8 cellular contexts compared by ENCODE assay signal in genomic region chr12:109996483-109996853, GRCh38. TPM values are rescaled to one million over a fixed set of nuclear protein-coding genes. Genes with fewer than 3 reads are reported as not detected.
DNase-seq lines count a peak whose midpoint lies in the region; ATAC-seq and TF ChIP-seq lines count a peak whose summit lies in the region.

No MANE protein-coding gene starts in this region.

- H3K4me3 Mint-ChIP-seq in activated naive CD4-positive, alpha-beta T cell treated with anti-CD3 and anti-CD28 coated beads, Interleukin-2, amount 50 U/mL, for 24 hours, result peak overlapping the region; percentile 89
- H3K4me3 Mint-ChIP-seq in brain (peak overlapping the region; percentile 87 to 99 (median 94)), memory B cell (peak overlapping the region; percentile 89), type B pancreatic cell (peak overlapping the region; percentile 92)

- H3K4me1 Mint-ChIP-seq in activated naive CD4-positive, alpha-beta T cell treated with anti-CD3 and anti-CD28 coated beads, Interleukin-2, amount 50 U/mL, for 24 hours, result peaks cover 68% of the 10 kb centered on the region
- peaks cover 76% of the 10 kb centered on the region for H3K4me1 Mint-ChIP-seq in brain
- peaks cover 35% of the 10 kb centered on the region for H3K4me1 Mint-ChIP-seq in memory B cell
- peaks cover 25% of the 10 kb centered on the region for H3K4me1 Mint-ChIP-seq in type B pancreatic cell (ENCODE audit: unreplicated experiment)

- no peaks in the 10 kb centered on the region for H3K9me3 Mint-ChIP-seq in activated naive CD4-positive, alpha-beta T cell treated with anti-CD3 and anti-CD28 coated beads, Interleukin-2, amount 50 U/mL, for 24 hours
- H3K9me3 Mint-ChIP-seq in brain (peaks cover 0 to 2% (median 0%) of the 10 kb centered on the region in 5 experiments), memory B cell (no peaks in the 10 kb centered on the region), type B pancreatic cell (no peaks in the 10 kb centered on the region)

- no peaks in the 10 kb centered on the region for H3K27me3 Mint-ChIP-seq in activated naive CD4-positive, alpha-beta T cell treated with anti-CD3 and anti-CD28 coated beads, Interleukin-2, amount 50 U/mL, for 24 hours
- H3K27me3 Mint-ChIP-seq in brain (peaks cover 19% of the 10 kb centered on the region), memory B cell (no peaks in the 10 kb centered on the region), type B pancreatic cell (no peaks in the 10 kb centered on the region)

- ATAC-seq in memory B cell (ENCODE audit: low read depth), result no peak

- no peak for DNase-seq in activated naive CD4-positive, alpha-beta T cell (lab: John Stamatoyannopoulos, UW)
- DNase-seq in memory B cell (ENCODE audit: low spot score in 2 of 2) (no peak), type B pancreatic cell (ENCODE audit: extremely low spot score, unreplicated experiment) (no peak), NCI-H1436 treated with DMSO at 0.1 percent for 48 hours (lab: John Stamatoyannopoulos, UW) (no peak), OCI-M1 (lab: John Stamatoyannopoulos, UW) (no peak), inferior parietal cortex (ENCODE audit: extremely low spot score) (no peak)

- TF ChIP-seq CTCF in brain (conservative IDR thresholded peaks at IDR 0.05) (no peak), type B pancreatic cell (conservative IDR thresholded peaks at IDR 0.05) (no peak)

- H3K36me3 Mint-ChIP-seq in activated naive CD4-positive, alpha-beta T cell treated with anti-CD3 and anti-CD28 coated beads, Interleukin-2, amount 50 U/mL, for 24 hours, result peaks cover 2% of the 10 kb centered on the region
- H3K36me3 Mint-ChIP-seq in brain (peaks cover 3% of the 10 kb centered on the region), memory B cell (peaks cover 2% of the 10 kb centered on the region), type B pancreatic cell (no peaks in the 10 kb centered on the region)

- peak overlapping the region; percentile 90 for H3K27ac Mint-ChIP-seq in activated naive CD4-positive, alpha-beta T cell treated with anti-CD3 and anti-CD28 coated beads, Interleukin-2, amount 50 U/mL, for 24 hours
- peak overlapping the region; percentile 93 to 97 (median 95) for H3K27ac Mint-ChIP-seq in brain
- peak overlapping the region; percentile 90 for H3K27ac Mint-ChIP-seq in memory B cell
- H3K27ac Mint-ChIP-seq in type B pancreatic cell, result peak overlapping the region; percentile 91

RNA-seq across cellular contexts. Expression of gene GIT2, which starts 0.3 kb away (rescaled TPM):
- 12.7 TPM for polyA plus RNA-seq in brain (ENCODE audit: insufficient read depth, low read depth, low replicate concordance)
- 26.3 and 38.4 TPM in 2 replicates for total RNA-seq in type B pancreatic cell (ENCODE audit: low replicate concordance)

RNA-seq across cellular contexts. Expression of gene ANKRD13A, which starts 2.8 kb away (rescaled TPM):
- 28.1 TPM for polyA plus RNA-seq in brain (ENCODE audit: insufficient read depth, low read depth, low replicate concordance)
- total RNA-seq in type B pancreatic cell (ENCODE audit: low replicate concordance), result 34.6 and 43.4 TPM in 2 replicates

RNA-seq across cellular contexts. Expression of gene C12orf76, which starts 51.9 kb away (rescaled TPM):
- 56.1 TPM for polyA plus RNA-seq in brain (ENCODE audit: insufficient read depth, low read depth, low replicate concordance)
- 20.8 and 21.4 TPM in 2 replicates for total RNA-seq in type B pancreatic cell (ENCODE audit: low replicate concordance)
